ENCODE assay signal across 8 cellular contexts in the genomic region with DNA sequence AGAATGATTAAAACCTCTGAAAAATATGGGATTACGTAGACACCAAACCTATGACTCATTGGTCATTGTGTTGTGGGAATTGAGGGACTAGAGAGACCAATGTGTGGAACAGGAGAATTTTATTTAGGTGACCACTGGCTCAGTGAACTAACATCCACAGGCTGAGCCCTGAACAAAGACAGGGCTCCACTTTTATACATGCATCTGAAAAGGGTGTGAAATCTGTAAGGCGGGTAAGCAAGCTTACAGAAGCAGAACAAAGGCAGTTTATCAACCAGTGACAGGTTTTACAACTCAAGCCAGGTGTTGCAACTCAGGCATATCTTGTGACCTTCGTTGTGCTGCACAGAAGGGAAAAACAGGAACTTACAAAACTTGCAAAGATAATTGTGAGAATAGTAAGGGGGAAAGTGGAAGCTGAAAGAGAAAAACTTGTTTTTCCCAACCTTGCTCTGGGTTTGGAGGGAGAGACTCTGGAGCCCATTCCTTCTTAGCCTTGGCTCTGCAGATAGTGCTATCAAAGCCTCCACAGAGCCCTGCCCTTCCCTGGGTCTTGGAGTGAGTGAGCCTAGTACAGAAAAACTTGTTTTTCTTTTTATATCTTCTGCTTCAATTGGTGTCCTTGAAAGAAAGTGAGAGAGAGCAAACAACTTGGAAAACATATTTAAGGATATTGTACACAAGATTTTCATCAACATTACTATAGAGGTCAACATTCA. TPM values are rescaled to one million over a fixed set of nuclear protein-coding genes. Genes with fewer than 3 reads are reported as not detected.
A peak's percentile ranks its signal among the peaks of the same experiment; 100 is the strongest.
DNase-seq lines count a peak whose midpoint lies in the region; ATAC-seq, FAIRE-seq and TF ChIP-seq lines count a peak whose summit lies in the region.
"Not testable (repeated sequence)": the region's sequence is repeated elsewhere in the genome, so short reads cannot be mapped to it uniquely, and the experiment has no call there.
"Had no signal": no experiment of that assay in that cellular context is flagged by ENCODE, and none has a peak within 500 bp of the region (broad histone marks: within the 10 kb centered on the region; RNA-seq: fewer than 3 reads in every experiment).

No MANE protein-coding gene starts in this region.

- not testable (repeated sequence) for H3K36me3 Mint-ChIP-seq in IgD-negative memory B cell, naive B cell

- not testable (repeated sequence) for H3K27me3 Mint-ChIP-seq in IgD-negative memory B cell, naive B cell

- TF ChIP-seq POLR2A in GM12892 (IDR thresholded peaks at IDR 0.05; ENCODE audit: low read depth, low read length); K562 (conservative IDR thresholded peaks at IDR 0.05); spleen (IDR thresholded peaks at IDR 0.05): not testable (repeated sequence)

- H3K4me1 Mint-ChIP-seq in IgD-negative memory B cell, naive B cell: not testable (repeated sequence)

- TF ChIP-seq RAD21 in K562 (CRISPR knock-in tag; conservative IDR thresholded peaks at IDR 0.05 in 1 of 2, IDR thresholded peaks at IDR 0.05 in 1 of 2) = not testable (repeated sequence)

- CTCF ChIA-PET in K562 (lab: Yijun Ruan, JAX; ENCODE audit: low intra/inter-chr PET ratio) = not testable (repeated sequence)

- H3K9me2 ChIP-seq in SU-DHL-6 (replicated peaks; ENCODE audit: insufficient read depth, low read length); hepatocyte (replicated peaks; ENCODE audit: insufficient read depth): not testable (repeated sequence)

- intact Hi-C loops in K562 (cut with micrococcal nuclease); spleen (cut with DNase I; ENCODE audit: low total_unique reads): not testable (repeated sequence)

- DNase-seq in GM12892 (ENCODE audit: insufficient read length); K562 (ENCODE audit: extremely low read depth in 1 of 4, low spot score in 3 of 4); hepatocyte (ENCODE audit: low spot score); naive B cell; spleen: not testable (repeated sequence)

- not testable (repeated sequence) for H3K27me3 ChIP-seq in SU-DHL-6 (ENCODE audit: low read length); K562 (ENCODE audit: control insufficient read depth in 2 of 2, insufficient read depth in 2 of 2, low read length in 2 of 2); hepatocyte; spleen (replicated peaks in 1 of 7)

- no CpG with 5 or more reads among the region's 3 CpGs for WGBS in K562 (ENCODE audit: insufficient coverage, low coverage, missing lambda C conversion rate)
- no CpG with 5 or more reads among the region's 3 CpGs for WGBS in hepatocyte (ENCODE audit: low lambda C conversion rate, missing lambda C conversion rate)
- no CpG with 5 or more reads among the region's 3 CpGs for WGBS in spleen, 5 donors

- not testable (repeated sequence) for TF ChIP-seq EP300 in K562 (IDR thresholded peaks at IDR 0.05; ENCODE audit: low read length)

- H3K27ac ChIP-seq in SU-DHL-6 (ENCODE audit: low read depth, low read length) (peak overlapping the region; percentile 79), hepatocyte (peak overlapping the region; percentile 37), spleen (peak overlapping the region in 5 of 8 donors; percentile 36 to 72 (median 51))
- not testable (repeated sequence) for H3K27ac ChIP-seq in K562 (ENCODE audit: extremely low read depth, low read depth, low read length)

- H3K9me3 ChIP-seq in SU-DHL-6 (ENCODE audit: insufficient read depth, low read length); K562 (replicated peaks; ENCODE audit: control insufficient read depth, insufficient read depth, low read depth, low read length); hepatocyte (ENCODE audit: low read depth); spleen: not testable (repeated sequence)

- H2AFZ ChIP-seq in SU-DHL-6 (ENCODE audit: low read depth, low read length, severe bottlenecking); K562 (ENCODE audit: low read depth, low read length); hepatocyte: not testable (repeated sequence)

- H3K9me1 ChIP-seq in K562 (ENCODE audit: control insufficient read depth, insufficient read depth, low read length) = not testable (repeated sequence)

- POLR2A ChIA-PET in K562 (lab: Yijun Ruan, JAX) = not testable (repeated sequence)

- H3K79me2 ChIP-seq in SU-DHL-6 (ENCODE audit: insufficient read depth, low read length); K562 (ENCODE audit: control insufficient read depth, insufficient read depth, low read length); hepatocyte: not testable (repeated sequence)

- in situ Hi-C loops in K562 (cut with MboI) = not testable (repeated sequence)

- peak; percentile 53 for ATAC-seq in K562
- ATAC-seq in naive B cell (ENCODE audit: low read depth in 2 of 2) = peak; percentile 93 to 97

- H3K9me3 Mint-ChIP-seq in IgD-negative memory B cell, naive B cell: not testable (repeated sequence)

- H3K4me3 Mint-ChIP-seq in IgD-negative memory B cell = not testable (repeated sequence)
- peak overlapping the region in 5 of 8 donors; percentile 20 to 79 (median 55) for H3K4me3 Mint-ChIP-seq in naive B cell

- not testable (repeated sequence) for BruUV-seq in K562 (replicated peaks; lab: Mats Ljungman, UMichigan)

- H3K36me3 ChIP-seq in SU-DHL-6 (ENCODE audit: low read length); K562 (ENCODE audit: control insufficient read depth, insufficient read depth, low read length); hepatocyte (replicated peaks; ENCODE audit: insufficient read depth, low read depth); spleen: not testable (repeated sequence)

- H3K27ac Mint-ChIP-seq in IgD-negative memory B cell = peak overlapping the region in 2 of 3 donors; percentile 46 to 73
- H3K27ac Mint-ChIP-seq in naive B cell = peak overlapping the region; percentile 93 to 99 (median 96)

- H3K4me1 ChIP-seq in K562 (replicated peaks in 1 of 2; ENCODE audit: control insufficient read depth in 2 of 2, insufficient read depth in 2 of 2, low read length in 2 of 2); hepatocyte (ENCODE audit: insufficient read depth); spleen: not testable (repeated sequence)

- H4K20me1 ChIP-seq in SU-DHL-6 (ENCODE audit: low read depth, low read length); K562 (replicated peaks; ENCODE audit: control insufficient read depth, insufficient read depth, low read length); hepatocyte (ENCODE audit: insufficient read depth, poor library complexity, severe bottlenecking): not testable (repeated sequence)

- FAIRE-seq in GM12892 (lab: Jason Lieb, UNC) (peak; percentile 21), K562 (lab: Jason Lieb, UNC) (peak; percentile 74)

- not testable (repeated sequence) for H3F3A ChIP-seq in SU-DHL-6 (ENCODE audit: insufficient read depth)

- H3K4me2 ChIP-seq in SU-DHL-6 (ENCODE audit: low read depth, low read length, poor library complexity, severe bottlenecking) = peak overlapping the region; percentile 51
- not testable (repeated sequence) for H3K4me2 ChIP-seq in K562 (ENCODE audit: insufficient read depth, low read length); hepatocyte

- TF ChIP-seq CTCF in SU-DHL-6 (IDR thresholded peaks at IDR 0.05; ENCODE audit: insufficient read depth, low read length, poor library complexity, severe bottlenecking); K562 (IDR thresholded peaks at IDR 0.05 in 2 of 3, conservative IDR thresholded peaks at IDR 0.05 in 1 of 3; ENCODE audit: insufficient read depth in 2 of 3, low read depth in 1 of 3, low read length in 3 of 3); hepatocyte (IDR thresholded peaks at IDR 0.05; ENCODE audit: poor library complexity); spleen (IDR thresholded peaks at IDR 0.05 in 8 of 11, conservative IDR thresholded peaks at IDR 0.05 in 3 of 11): not testable (repeated sequence)

- not testable (repeated sequence) for H3K4me3 ChIP-seq in SU-DHL-6 (ENCODE audit: insufficient read depth, low read length, poor library complexity, severe bottlenecking); K562; hepatocyte; spleen

- H3K9ac ChIP-seq in SU-DHL-6 (ENCODE audit: low read length) = peak overlapping the region; percentile 33; the same call in 1 of the 2 replicates
- not testable (repeated sequence) for H3K9ac ChIP-seq in K562 (ENCODE audit: insufficient read depth in 1 of 2, low read depth in 2 of 2, low read length in 2 of 2)

RNA-seq across cellular contexts. Expression of gene RGPD2, which starts 10.0 kb away (rescaled TPM):
- polyA plus RNA-seq in GM12892 (2012; ENCODE audit: missing spikeins) = not detected
- polyA plus RNA-seq in IgD-negative memory B cell (6.6 TPM), K562 (2011; rRNA removed) (7.3 and 15.3 TPM in 2 replicates), K562 (2014; fragmentation: Illumina TruSeq; extraction: Trizol) (3.7 and 4.9 TPM in 2 replicates), K562 (2014; fragmentation: Nextera tagmentation; extraction: Ambion mirVana) (1 to 10 TPM; 1.3 to 2.1 TPM), K562 (2014; rRNA removed) (5.4 and 6.0 TPM in 2 replicates), hepatocyte (11.6 and 16.8 TPM in 2 replicates), naive B cell (ENCODE audit: low read depth in 6 of 6) (10 to 100 TPM in 1 of 6 donors, 1 to 10 TPM in 4, under 1 TPM in 1; 0.45 to 16.7 (median 5.5) TPM), spleen (1 to 10 TPM; 1.5 to 3.2 (median 2.7) TPM)
- total RNA-seq in K562 (2011; cell fraction: chromatin; rRNA removed; ENCODE audit: low replicate concordance) = 13.6 and 72.0 TPM in 2 replicates
- total RNA-seq in K562 (2011; cell fraction: nucleolus; rRNA removed) = 7.0 and 13.2 TPM in 2 replicates
- 12.2 and 21.0 TPM in 2 replicates for total RNA-seq in K562 (2011; cell fraction: nucleoplasm; rRNA removed)
- total RNA-seq in K562 (2014; rRNA removed) (4.1 and 4.7 TPM in 2 replicates), K562 (2014; rRNA removed; fragmentation: Illumina TruSeq; extraction: Trizol) (8.4 and 9.2 TPM in 2 replicates), K562 (2015; rRNA removed; fragmentation: Illumina TruSeq; extraction: Trizol) (6.6 and 10.3 TPM in 2 replicates), K562 (2021) (5.7 and 7.0 TPM in 2 replicates), hepatocyte (30.0 and 31.4 TPM in 2 replicates), spleen (10 to 100 TPM in 3 of 7 donors, 1 to 10 TPM in 4; 2.6 to 24.2 (median 6.3) TPM)
- 1.2 and 1.6 TPM in 2 replicates for polyA plus RNA-seq in K562 (2011; cell fraction: cytosol; rRNA removed)
- 9.3 and 9.6 TPM in 2 replicates for polyA plus RNA-seq in K562 (2011; cell fraction: nucleus; rRNA removed)
- 2.3 and 4.3 TPM in 2 replicates for polyA plus RNA-seq in K562 (2012)
- 12.0 and 15.3 TPM in 2 replicates for polyA minus RNA-seq in K562 (2011; rRNA and poly(A)+ RNA removed)
- 2.4 and 5.3 TPM in 2 replicates for polyA minus RNA-seq in K562 (2011; cell fraction: cytosol; rRNA and poly(A)+ RNA removed)
- polyA minus RNA-seq in K562 (2011; cell fraction: nucleus; rRNA and poly(A)+ RNA removed) = 9.8 and 10.3 TPM in 2 replicates
- total RNA-seq: A172 had no signal
